In the genomic region with DNA sequence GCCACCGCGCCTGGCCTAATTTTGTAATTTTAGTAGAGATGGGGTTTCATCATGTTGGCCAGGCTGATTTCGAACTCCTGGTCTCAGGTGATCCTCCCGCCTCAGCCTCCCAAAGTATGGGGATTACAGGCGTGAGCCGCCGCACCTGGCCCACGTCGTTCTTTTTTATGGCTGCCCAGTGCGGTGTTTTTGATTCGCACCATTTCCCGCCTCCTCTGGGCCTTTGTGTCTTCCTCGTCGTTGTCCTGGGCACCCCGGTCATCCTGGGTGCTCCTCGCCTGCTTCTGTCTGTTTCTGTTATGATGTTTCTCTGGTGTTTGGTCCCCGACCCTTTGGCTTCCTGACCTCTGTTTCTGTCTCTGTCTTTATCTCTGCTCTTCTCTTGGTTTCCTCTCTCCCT, we compare ENCODE assay signal across 7 cellular contexts.
"Had no signal": no experiment of that assay in that cellular context is flagged by ENCODE, and none has a peak within 500 bp of the region (broad histone marks: within the 10 kb centered on the region; RNA-seq: fewer than 3 reads in every experiment).

No MANE protein-coding gene starts in this region.

- ATAC-seq: GM23338 had no signal

- H3K4me3 Mint-ChIP-seq: GM23338, H9, IgD-negative memory B cell had no signal

- H2AFZ ChIP-seq: GM23338 had no signal

- DNase-seq: H9, HCEC 1CT, KG1 had no signal

- H3K4me2 ChIP-seq: GM23338 had no signal

- H3K4me3 ChIP-seq: GM23338 had no signal

- H3K27ac Mint-ChIP-seq: GM23338, H9, IgD-negative memory B cell had no signal

- FAIRE-seq: H54, HTR-8/SVneo had no signal
